In genomic region chr11:69257838-69258658, GRCh38 we compare ENCODE assay signal across 2 cellular contexts.
TF ChIP-seq lines count a peak whose summit lies in the region.

No MANE protein-coding gene starts in this region.

TF ChIP-seq in GM23338, 12 proteins besides CTCF, POLR2A, EP300 and RAD21:
- TF ChIP-seq POLR2AphosphoS5 (IDR thresholded peaks at IDR 0.05; ENCODE audit: low read depth) = no peak
- TF ChIP-seq CREB1 (CRISPR knock-in tag; IDR thresholded peaks at IDR 0.05; ENCODE audit: low read depth) = no peak
- TF ChIP-seq REST (IDR thresholded peaks at IDR 0.05; ENCODE audit: unreplicated experiment) = no peak
- TF ChIP-seq ZNF462 (CRISPR knock-in tag; IDR thresholded peaks at IDR 0.05) = peak; percentile 66

TF ChIP-seq in H1, 55 proteins besides CTCF, POLR2A, EP300 and RAD21:
- TF ChIP-seq EZH2 (IDR thresholded peaks at IDR 0.05; ENCODE audit: low read depth, low read length, severe bottlenecking) (no peak), SP1 (IDR thresholded peaks at IDR 0.05; ENCODE audit: low read depth, low read length) (no peak), FOSL1 (IDR thresholded peaks at IDR 0.05; ENCODE audit: insufficient read depth, low read depth, low read length) (no peak), BCL11A (IDR thresholded peaks at IDR 0.05; ENCODE audit: low read depth in 2 of 2, low read length in 2 of 2) (no peak), SP2 (IDR thresholded peaks at IDR 0.05; ENCODE audit: low read length) (no peak), SIN3A (conservative IDR thresholded peaks at IDR 0.05 in 1 of 2, IDR thresholded peaks at IDR 0.05 in 1 of 2; ENCODE audit: low read depth in 1 of 2, low read length in 2 of 2) (no peak), TAF1 (IDR thresholded peaks at IDR 0.05; ENCODE audit: low read depth, low read length) (no peak), BACH1 (IDR thresholded peaks at IDR 0.05; ENCODE audit: low read length) (no peak), SAP30 (IDR thresholded peaks at IDR 0.05; ENCODE audit: insufficient read depth, insufficient replicate concordance, low read length) (no peak), MAX (IDR thresholded peaks at IDR 0.05) (no peak)
